21 cellular contexts compared by ENCODE assay signal in the genomic region with DNA sequence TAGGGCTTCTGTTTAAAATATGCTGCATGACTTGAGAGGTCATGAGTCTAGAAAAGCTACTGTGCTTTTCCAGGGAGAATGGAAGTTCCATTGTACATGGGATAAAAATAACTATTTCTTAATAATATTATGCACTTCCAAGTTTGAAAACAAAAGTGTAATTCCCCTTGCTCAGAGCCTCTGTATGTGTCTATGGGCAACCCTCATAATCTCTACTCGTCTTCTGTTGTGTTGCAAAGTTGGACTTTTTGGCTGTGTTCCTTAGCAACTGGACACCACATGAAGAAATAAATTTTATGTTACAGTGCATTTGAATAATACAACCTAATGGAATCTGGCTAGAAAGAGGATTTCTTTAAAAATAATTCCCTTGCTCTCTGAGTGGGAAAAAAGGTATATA.
DNase-seq lines count a peak whose midpoint lies in the region; TF ChIP-seq lines count a peak whose summit lies in the region.
"Had no signal": no experiment of that assay in that cellular context is flagged by ENCODE, and none has a peak within 500 bp of the region (broad histone marks: within the 10 kb centered on the region; RNA-seq: fewer than 3 reads in every experiment).

No MANE protein-coding gene starts in this region.

- H3K4me3 Mint-ChIP-seq in activated naive CD8-positive, alpha-beta T cell treated with anti-CD3 and anti-CD28 coated beads for 36 hours = no peak overlapping the region
- no peak overlapping the region for H3K4me3 Mint-ChIP-seq in activated CD4-positive, alpha-beta T cell treated with anti-CD3 and anti-CD28 coated beads, Interleukin-2, amount 10 ng/mL, durations not matched to agents 24 days and 14 days
- H3K4me3 Mint-ChIP-seq: CD4-positive, alpha-beta T cell; H9; HFFc6 had no signal

- intact Hi-C loops in dorsolateral prefrontal cortex (cut with DNase I) = no loop called here
- intact Hi-C loops in activated CD4-positive, alpha-beta T cell treated with anti-CD3 and anti-CD28 coated beads, Interleukin-2, amount 10 ng/mL, durations not matched to agents 24 days and 14 days (cut with micrococcal nuclease) = no loop called here

- no peak for TF ChIP-seq CTCF in fibroblast of mammary gland (conservative IDR thresholded peaks at IDR 0.05; ENCODE audit: control insufficient read depth, insufficient read depth, low read depth, low read length)
- no peak for TF ChIP-seq CTCF in dorsolateral prefrontal cortex (IDR thresholded peaks at IDR 0.05 in 54 of 56, conservative IDR thresholded peaks at IDR 0.05 in 2 of 56; ENCODE audit: low read depth in 1 of 56, partially characterized antibody in 56 of 56)

- no peaks in the 10 kb centered on the region for H3K4me1 Mint-ChIP-seq in activated naive CD8-positive, alpha-beta T cell treated with anti-CD3 and anti-CD28 coated beads for 36 hours
- no peaks in the 10 kb centered on the region for H3K4me1 Mint-ChIP-seq in activated CD4-positive, alpha-beta T cell treated with anti-CD3 and anti-CD28 coated beads, Interleukin-2, amount 10 ng/mL, durations not matched to agents 24 days and 14 days
- H3K4me1 Mint-ChIP-seq: H9 had no signal

- no peaks in the 10 kb centered on the region for H3K36me3 Mint-ChIP-seq in activated naive CD8-positive, alpha-beta T cell treated with anti-CD3 and anti-CD28 coated beads for 36 hours
- no peaks in the 10 kb centered on the region for H3K36me3 Mint-ChIP-seq in activated CD4-positive, alpha-beta T cell treated with anti-CD3 and anti-CD28 coated beads, Interleukin-2, amount 10 ng/mL, durations not matched to agents 24 days and 14 days (ENCODE audit: low read depth)

- H3K27me3 ChIP-seq in dorsolateral prefrontal cortex = no peaks in the 10 kb centered on the region
- H3K27me3 ChIP-seq: BLaER1, SJCRH30 had no signal

- no peak overlapping the region for H3K27ac Mint-ChIP-seq in activated naive CD8-positive, alpha-beta T cell treated with anti-CD3 and anti-CD28 coated beads for 36 hours
- H3K27ac Mint-ChIP-seq in activated CD4-positive, alpha-beta T cell treated with anti-CD3 and anti-CD28 coated beads, Interleukin-2, amount 10 ng/mL, durations not matched to agents 24 days and 14 days = no peak overlapping the region
- H3K27ac Mint-ChIP-seq: CD4-positive, alpha-beta T cell; H9; HFFc6 had no signal

- no peaks in the 10 kb centered on the region for H3K27me3 Mint-ChIP-seq in activated naive CD8-positive, alpha-beta T cell treated with anti-CD3 and anti-CD28 coated beads for 36 hours
- H3K27me3 Mint-ChIP-seq in activated CD4-positive, alpha-beta T cell treated with anti-CD3 and anti-CD28 coated beads, Interleukin-2, amount 10 ng/mL, durations not matched to agents 24 days and 14 days = peaks cover 2% of the 10 kb centered on the region
- H3K27me3 Mint-ChIP-seq: CD4-positive, alpha-beta T cell had no signal

- DNase-seq in NCI-H226 (peak; percentile 18), fibroblast of mammary gland (ENCODE audit: low read depth) (peak; percentile 35), myocyte (ENCODE audit: low read depth) (peak; percentile 40), dorsolateral prefrontal cortex (no peak), retina (no peak)
- DNase-seq in activated naive CD8-positive, alpha-beta T cell treated with anti-CD3 and anti-CD28 coated beads for 36 hours = no peak
- DNase-seq in activated CD4-positive, alpha-beta T cell treated with anti-CD3 and anti-CD28 coated beads, Interleukin-2, amount 10 ng/mL, durations not matched to agents 24 days and 14 days = no peak
- DNase-seq: CD4-positive, alpha-beta T cell; COR-L47; DMS79; H9; HFFc6; KBM-7; NCI-H1105; NCI-H1694; NCI-H2081; NCI-H2171; NCI-H524 treated with DMSO at 0.1 percent for 48 hours; OCI-M1; SJCRH30 had no signal

- H3K9me3 Mint-ChIP-seq in activated naive CD8-positive, alpha-beta T cell treated with anti-CD3 and anti-CD28 coated beads for 36 hours = peaks cover 5% of the 10 kb centered on the region
- H3K9me3 Mint-ChIP-seq in activated CD4-positive, alpha-beta T cell treated with anti-CD3 and anti-CD28 coated beads, Interleukin-2, amount 10 ng/mL, durations not matched to agents 24 days and 14 days = peaks cover 2% of the 10 kb centered on the region
- H3K9me3 Mint-ChIP-seq: HFFc6 had no signal

- no peak overlapping the region for H3K27ac ChIP-seq in dorsolateral prefrontal cortex
- H3K27ac ChIP-seq: BLaER1, SJCRH30 had no signal

- H3K4me3 ChIP-seq in fibroblast of mammary gland (ENCODE audit: control insufficient read depth, low read depth, low read length) (no peak overlapping the region), dorsolateral prefrontal cortex (no peak overlapping the region)
- H3K4me3 ChIP-seq: BLaER1, SJCRH30 had no signal

Comparison
In these comparisons a context has a peak if more than half of its experiments do, and no peak if none do; other contexts are left out.
1. DNase-seq: peak in NCI-H226 (single experiment), fibroblast of mammary gland (single experiment) and myocyte (single experiment); none in activated naive CD8-positive, alpha-beta T cell treated with anti-CD3 and anti-CD28 coated beads for 36 hours (single experiment), dorsolateral prefrontal cortex (0 of 10), activated CD4-positive, alpha-beta T cell treated with anti-CD3 and anti-CD28 coated beads, Interleukin-2, amount 10 ng/mL, durations not matched to agents 24 days and 14 days (single experiment) and retina (single experiment).